1 cellular context compared by ENCODE assay signal in the genomic region with DNA sequence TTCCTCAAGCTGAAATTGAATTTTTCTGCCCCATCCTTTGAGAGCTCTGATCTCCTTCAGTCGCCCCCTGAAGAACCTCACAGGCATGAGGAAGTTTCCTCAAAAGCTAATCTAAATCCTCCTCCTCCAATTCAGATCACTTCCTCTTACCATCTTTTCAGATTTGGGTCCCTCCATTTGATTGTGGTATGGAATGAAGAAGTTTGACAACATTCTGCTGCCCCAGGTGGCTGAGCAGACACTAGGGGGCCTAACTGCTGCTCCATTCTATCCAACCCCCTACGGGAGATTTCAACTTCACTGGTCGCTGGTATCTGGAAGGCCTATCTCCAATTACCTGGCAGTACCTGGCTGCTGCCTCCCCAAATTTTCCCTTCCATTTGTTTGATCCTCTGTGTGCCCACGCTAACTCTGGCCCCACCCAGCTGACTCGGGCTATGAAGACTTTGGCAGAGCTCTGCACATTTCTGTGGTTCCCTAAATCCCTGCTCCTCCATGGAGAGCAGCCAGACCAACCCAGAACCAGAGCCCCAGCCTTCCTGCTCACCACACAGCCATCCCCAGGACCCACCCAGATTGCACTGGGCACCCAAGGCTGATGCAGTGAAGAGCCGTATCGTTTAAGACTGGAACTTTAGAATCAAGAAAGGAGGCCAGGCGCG.
TF ChIP-seq lines count a peak whose summit lies in the region.

No MANE protein-coding gene starts in this region.

TF ChIP-seq in GM12878, 131 proteins besides CTCF, POLR2A, EP300 and RAD21:
- TF ChIP-seq SPI1 (IDR thresholded peaks at IDR 0.05; ENCODE audit: borderline replicate concordance, insufficient read depth, low read depth, low read length) = peak; percentile 24; the same call in 1 of the 2 replicates
- TF ChIP-seq, protein P1, sequence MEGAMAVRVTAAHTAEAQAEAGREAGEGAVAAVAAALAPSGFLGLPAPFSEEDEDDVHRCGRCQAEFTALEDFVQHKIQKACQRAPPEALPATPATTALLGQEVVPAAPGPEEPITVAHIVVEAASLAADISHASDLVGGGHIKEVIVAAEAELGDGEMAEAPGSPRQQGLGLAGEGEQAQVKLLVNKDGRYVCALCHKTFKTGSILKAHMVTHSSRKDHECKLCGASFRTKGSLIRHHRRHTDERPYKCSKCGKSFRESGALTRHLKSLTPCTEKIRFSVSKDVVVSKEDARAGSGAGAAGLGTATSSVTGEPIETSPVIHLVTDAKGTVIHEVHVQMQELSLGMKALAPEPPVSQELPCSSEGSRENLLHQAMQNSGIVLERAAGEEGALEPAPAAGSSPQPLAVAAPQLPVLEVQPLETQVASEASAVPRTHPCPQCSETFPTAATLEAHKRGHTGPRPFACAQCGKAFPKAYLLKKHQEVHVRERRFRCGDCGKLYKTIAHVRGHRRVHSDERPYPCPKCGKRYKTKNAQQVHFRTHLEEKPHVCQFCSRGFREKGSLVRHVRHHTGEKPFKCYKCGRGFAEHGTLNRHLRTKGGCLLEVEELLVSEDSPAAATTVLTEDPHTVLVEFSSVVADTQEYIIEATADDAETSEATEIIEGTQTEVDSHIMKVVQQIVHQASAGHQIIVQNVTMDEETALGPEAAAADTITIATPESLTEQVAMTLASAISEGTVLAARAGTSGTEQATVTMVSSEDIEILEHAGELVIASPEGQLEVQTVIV (IDR thresholded peaks at IDR 0.05; ENCODE audit: borderline replicate concordance, partially characterized antibody) = no peak
